In the genomic region with DNA sequence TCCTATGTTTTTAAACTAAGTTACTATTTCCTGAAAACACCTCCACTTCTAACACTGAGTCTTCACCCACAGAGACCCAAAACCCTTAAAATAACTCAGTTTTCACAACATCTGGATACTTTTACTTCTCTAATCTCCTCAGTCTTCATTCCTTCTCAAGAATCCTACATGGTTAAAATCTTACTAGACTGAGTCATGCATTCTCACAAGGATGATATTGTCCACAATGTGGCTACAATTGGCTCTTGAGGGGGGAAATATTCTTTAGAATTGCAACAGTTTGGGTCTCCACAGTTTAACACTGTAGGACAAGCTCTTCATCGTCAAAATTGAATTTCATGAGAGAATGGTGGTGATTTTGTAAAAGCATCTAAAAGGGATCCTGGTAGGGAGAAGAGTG, we compare ENCODE assay signal across 34 cellular contexts.
DNase-seq lines count a peak whose midpoint lies in the region; ATAC-seq, FAIRE-seq and TF ChIP-seq lines count a peak whose summit lies in the region.
"Had no signal": no experiment of that assay in that cellular context is flagged by ENCODE, and none has a peak within 500 bp of the region (broad histone marks: within the 10 kb centered on the region; RNA-seq: fewer than 3 reads in every experiment).

No MANE protein-coding gene starts in this region.

- DNase-seq in AG04450 (ENCODE audit: low read depth, low spot score) (peak; percentile 3), HS-5 (ENCODE audit: low read depth) (peak; percentile 13), RCC 7860 (ENCODE audit: low spot score) (peak; percentile 27), kidney tubule cell (ENCODE audit: low spot score) (peak; percentile 25), NCI-H82 (lab: John Stamatoyannopoulos, UW) (no peak), NCI-H1092 treated with DMSO at 0.1 percent for 48 hours (lab: John Stamatoyannopoulos, UW) (no peak), NCI-H2029 treated with DMSO at 0.1 percent for 48 hours (lab: John Stamatoyannopoulos, UW) (no peak)
- DNase-seq: activated CD4-positive, alpha-beta T cell treated with anti-CD3 and anti-CD28 coated beads for 4 hours; activated CD8-positive, alpha-beta memory T cell treated with anti-CD3 and anti-CD28 coated beads for 24 hours; activated T-cell treated with anti-CD3 and anti-CD28 coated beads for 4 hours; dermis blood vessel endothelial cell; DMS153; foreskin keratinocyte; head of caudate nucleus; left ventricle myocardium superior; NCI-H2029; Peyer's patch; SHP77 treated with DMSO at 0.1 percent for 48 hours; stimulated activated CD4-positive, alpha-beta T cell treated with anti-CD3 and anti-CD28 coated beads, Interleukin-2, amount 100 ng/mL, for 48 hours; stomach; uterus had no signal

- H3K4me3 ChIP-seq in AG04450 (ENCODE audit: low read depth, low read length) = no peak overlapping the region
- H3K4me3 ChIP-seq: ascending aorta, BLaER1, K562, neural progenitor cell, Peyer's patch, right atrium auricular region, stomach, uterus had no signal

- CTCF ChIA-PET in AG04450 (lab: Charles Lee) = no interaction called here

- no peaks in the 10 kb centered on the region for H3K27me3 ChIP-seq in AG04450 (ENCODE audit: control insufficient read depth, insufficient read depth, low read length)
- H3K27me3 ChIP-seq: ascending aorta, BLaER1, foreskin keratinocyte, neural progenitor cell, Peyer's patch, right atrium auricular region, stomach had no signal

- TF ChIP-seq CTCF in AG04450 (IDR thresholded peaks at IDR 0.05; ENCODE audit: low read depth, low read length) = no peak

- FAIRE-seq in RCC 7860 (lab: Jason Lieb, UNC) = peak; percentile 36
- FAIRE-seq: A204.1, GM12892, HTR-8/SVneo, K562, keratinocyte had no signal

- no peaks in the 10 kb centered on the region for H3K9me3 ChIP-seq in AG04450 (ENCODE audit: control insufficient read depth, insufficient read depth, low read length)
- H3K9me3 ChIP-seq: ascending aorta, BLaER1, Peyer's patch, right atrium auricular region, stomach, uterus had no signal

- POLR2A ChIA-PET in AG04450 (lab: Yijun Ruan, JAX) = no interaction called here

- H3K27ac ChIP-seq in AG04450 (ENCODE audit: low read depth, low read length) = no peak overlapping the region
- H3K27ac ChIP-seq: ascending aorta, BLaER1, foreskin keratinocyte, neural progenitor cell, parathyroid adenoma, Peyer's patch, right atrium auricular region, stomach, uterus, WERI-Rb-1 had no signal

- no peak for ATAC-seq in GM21447 (IDR thresholded peaks at IDR 0.05; ENCODE audit: unreplicated experiment)
- ATAC-seq: esophagus mucosa, foreskin keratinocyte, K562, left ventricle myocardium superior had no signal

Comparison
In these comparisons a context has a peak if more than half of its experiments do, and no peak if none do; other contexts are left out.
1. DNase-seq: peak in AG04450 (single experiment), HS-5 (single experiment), RCC 7860 (single experiment) and kidney tubule cell (single experiment); none in NCI-H82 (single experiment), NCI-H1092 treated with DMSO at 0.1 percent for 48 hours (single experiment) and NCI-H2029 treated with DMSO at 0.1 percent for 48 hours (single experiment).